In genomic region chr4:7418131-7418943, GRCh38 we compare ENCODE assay signal across 1 cellular context.
TF ChIP-seq lines count a peak whose summit lies in the region.

No MANE protein-coding gene starts in this region.

TF ChIP-seq in H1, 55 proteins besides CTCF, POLR2A, EP300 and RAD21 (continued from another document):
- TF ChIP-seq CHD1 (IDR thresholded peaks at IDR 0.05; ENCODE audit: low read depth, low read length) (no peak), ASH2L (IDR thresholded peaks at IDR 0.05; ENCODE audit: low read length) (no peak), SAP30 (IDR thresholded peaks at IDR 0.05; ENCODE audit: insufficient read depth, insufficient replicate concordance, low read length) (no peak)
